10 cellular contexts compared by ENCODE assay signal in the genomic region with DNA sequence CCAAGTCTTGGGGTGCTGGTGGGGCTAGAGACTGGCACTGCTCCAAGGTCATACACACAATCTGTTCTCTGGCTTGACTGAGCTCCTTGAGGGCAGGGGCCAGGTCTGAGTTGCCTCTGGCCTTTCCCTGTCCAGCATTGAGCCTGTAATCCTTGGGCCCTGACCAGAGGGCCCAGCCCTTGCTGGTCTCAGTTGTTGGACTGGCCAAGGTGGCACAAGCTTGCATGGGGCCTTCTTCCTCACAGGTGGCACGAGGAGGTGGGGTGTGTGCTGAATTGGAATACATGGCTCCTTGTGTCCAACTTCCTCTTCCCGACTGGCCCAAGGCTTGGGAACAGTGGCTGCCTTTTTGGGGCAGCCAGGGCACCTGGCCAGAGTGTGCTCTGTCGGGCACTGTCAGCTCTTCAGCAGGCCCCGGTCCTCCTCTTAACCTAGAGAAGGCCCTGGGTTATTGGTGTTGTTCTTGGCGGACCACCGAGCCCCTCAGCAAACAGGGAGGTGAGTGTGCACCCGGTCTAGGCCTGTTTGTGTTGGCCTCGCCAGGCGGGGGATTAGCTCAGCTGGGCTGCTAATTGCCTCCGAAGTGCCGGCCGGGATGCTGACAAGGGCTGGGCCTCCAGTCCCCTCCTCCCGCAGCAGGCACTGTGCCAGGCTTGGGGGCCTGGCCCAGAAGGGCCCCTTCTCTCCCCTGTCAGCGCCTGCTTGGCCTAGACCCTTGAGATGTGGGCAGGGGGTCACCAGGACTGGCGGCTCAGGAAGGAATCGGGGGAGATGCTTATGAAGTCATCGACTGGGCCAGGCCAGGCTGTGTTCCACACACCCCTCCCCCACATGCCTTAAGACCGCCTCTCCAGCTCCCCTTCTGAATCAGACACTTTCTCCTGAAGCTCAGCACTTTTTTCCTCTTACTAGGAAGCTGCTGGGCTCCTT. TPM values are rescaled to one million over a fixed set of nuclear protein-coding genes. Genes with fewer than 3 reads are reported as not detected.
DNase-seq lines count a peak whose midpoint lies in the region; ATAC-seq lines count a peak whose summit lies in the region.
"Had no signal": no experiment of that assay in that cellular context is flagged by ENCODE, and none has a peak within 500 bp of the region (broad histone marks: within the 10 kb centered on the region; RNA-seq: fewer than 3 reads in every experiment).

No MANE protein-coding gene starts in this region.

- no peaks in the 10 kb centered on the region for H3K9me3 ChIP-seq in CD8-positive, alpha-beta memory T cell (ENCODE audit: low read length)
- H3K9me3 ChIP-seq: suprapubic skin had no signal

- no peaks in the 10 kb centered on the region for H3K4me1 ChIP-seq in CD8-positive, alpha-beta memory T cell (ENCODE audit: insufficient read depth, low read length)

- H3K27ac Mint-ChIP-seq in CD8-positive, alpha-beta memory T cell: peak overlapping the region in 4 of 8 donors; percentile 45 to 75 (median 70)

- no peak overlapping the region for H3K27ac ChIP-seq in CD8-positive, alpha-beta memory T cell (ENCODE audit: low read depth, low read length)
- H3K27ac ChIP-seq: suprapubic skin had no signal

- H3K4me1 Mint-ChIP-seq in CD8-positive, alpha-beta memory T cell: peaks cover 21 to 42% (median 41%) of the 10 kb centered on the region in 3 donors

- H3K36me3 Mint-ChIP-seq in CD8-positive, alpha-beta memory T cell: peaks cover 4 to 76% (median 11%) of the 10 kb centered on the region in 3 donors

- ATAC-seq in GM19328 (IDR thresholded peaks at IDR 0.05; ENCODE audit: unreplicated experiment): no peak

- H3K36me3 ChIP-seq in CD8-positive, alpha-beta memory T cell (ENCODE audit: insufficient read depth, low read length): peaks cover 38% of the 10 kb centered on the region

- H3K4me3 ChIP-seq in skeletal muscle cell (ENCODE audit: low read depth, low read length): no peak overlapping the region
- H3K4me3 ChIP-seq in CD8-positive, alpha-beta memory T cell (ENCODE audit: low read length): no peak overlapping the region
- H3K4me3 ChIP-seq: suprapubic skin had no signal

- CTCF ChIA-PET in CD8-positive, alpha-beta memory T cell (lab: Charles Lee): no interaction called here

- no peaks in the 10 kb centered on the region for H3K27me3 Mint-ChIP-seq in CD8-positive, alpha-beta memory T cell

- H3K9me3 Mint-ChIP-seq in CD8-positive, alpha-beta memory T cell: no peaks in the 10 kb centered on the region

- no peaks in the 10 kb centered on the region for H3K27me3 ChIP-seq in CD8-positive, alpha-beta memory T cell (ENCODE audit: insufficient read depth, low read length, poor library complexity, severe bottlenecking)
- H3K27me3 ChIP-seq: suprapubic skin had no signal

- DNase-seq in NCI-H1092 treated with DMSO at 0.1 percent for 48 hours (lab: John Stamatoyannopoulos, UW) (peak; percentile 85), astrocyte of the hippocampus (ENCODE audit: low read depth, low spot score) (peak; percentile 95), iPS-NIHi7 (ENCODE audit: extremely low spot score) (peak; percentile 37), skeletal muscle cell (ENCODE audit: low read depth) (peak; percentile 49), epidermal melanocyte (ENCODE audit: insufficient read length, low spot score) (no peak)
- no peak for DNase-seq in CD8-positive, alpha-beta memory T cell
- DNase-seq in stimulated activated naive CD4-positive, alpha-beta T cell (lab: John Stamatoyannopoulos, UW): no peak

- POLR2A ChIA-PET in CD8-positive, alpha-beta memory T cell (lab: Charles Lee): interaction anchor here (0.5 kb wide), 1 partner anchor 63 kb away, joined by 4 read pairs; no protein-coding TSS in a partner anchor

- no peak overlapping the region for H3K4me3 Mint-ChIP-seq in CD8-positive, alpha-beta memory T cell

RNA-seq across cellular contexts. Expression of a gene that starts 28.5 kb away (rescaled TPM):
- not detected for total RNA-seq in CD8-positive, alpha-beta memory T cell
- polyA plus RNA-seq in CD8-positive, alpha-beta memory T cell: 0.08 TPM
- total RNA-seq: RPMI7951 had no signal

Comparison
In these comparisons a context has a peak if more than half of its experiments do, and no peak if none do; other contexts are left out.
1. DNase-seq: peak in NCI-H1092 treated with DMSO at 0.1 percent for 48 hours (single experiment), astrocyte of the hippocampus (single experiment), iPS-NIHi7 (single experiment) and skeletal muscle cell (single experiment); none in epidermal melanocyte (single experiment), CD8-positive, alpha-beta memory T cell (0 of 5) and stimulated activated naive CD4-positive, alpha-beta T cell (0 of 6).